In the genomic region with DNA sequence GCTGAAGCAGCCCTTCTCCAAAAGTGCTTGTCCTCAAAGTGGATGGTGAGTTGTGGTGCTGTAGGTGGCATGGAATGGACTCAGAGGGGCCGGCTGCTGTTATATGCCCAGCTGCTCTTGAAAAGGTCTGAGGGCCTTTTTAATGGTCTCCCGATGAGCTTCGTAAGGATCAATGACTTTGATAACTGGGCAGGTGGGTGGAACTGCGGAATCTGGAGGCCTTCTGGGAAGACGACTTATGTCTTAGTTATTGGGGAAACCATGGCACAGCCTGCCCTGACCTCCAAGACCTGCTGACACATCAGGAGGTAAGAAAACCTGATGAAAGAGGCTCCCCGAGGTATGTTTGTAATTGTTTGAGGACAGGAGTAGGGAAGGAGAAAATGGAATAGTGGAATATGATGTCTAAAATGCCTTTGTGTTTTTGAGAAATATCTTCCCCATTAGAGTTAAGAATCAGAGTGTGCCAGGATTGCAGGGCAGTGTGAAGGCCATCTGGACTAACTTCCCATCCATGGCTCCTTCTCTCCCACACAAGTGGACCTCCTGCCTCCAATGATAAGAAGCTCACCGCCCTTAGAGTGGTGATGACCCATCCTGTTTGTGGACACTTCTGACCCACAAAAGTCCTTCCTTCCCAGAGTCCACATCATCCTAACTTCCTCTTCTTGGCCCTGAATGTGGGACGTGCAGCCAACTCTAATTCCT, we compare ENCODE assay signal across 19 cellular contexts.
"Had no signal": no experiment of that assay in that cellular context is flagged by ENCODE, and none has a peak within 500 bp of the region (broad histone marks: within the 10 kb centered on the region; RNA-seq: fewer than 3 reads in every experiment).

No MANE protein-coding gene starts in this region.

- H3K4me3 ChIP-seq: lower lobe of right lung, thyroid gland had no signal

- H3K36me3 ChIP-seq: lower lobe of right lung, thyroid gland had no signal

- H3K27ac ChIP-seq: epithelial cell of prostate, lower lobe of right lung, thyroid gland had no signal

- H3K27me3 ChIP-seq: thyroid gland had no signal

- DNase-seq: activated B cell treated with CpG ODN at 0.5 μM for 24 hours; activated CD4-positive, alpha-beta T cell treated with anti-CD3 and anti-CD28 coated beads for 48 hours; activated CD8-positive, alpha-beta T cell treated with anti-CD3 and anti-CD28 coated beads for 36 hours; activated naive CD4-positive, alpha-beta T cell; activated naive CD8-positive, alpha-beta T cell treated with anti-CD3 and anti-CD28 coated beads, Interleukin-2, amount 10 ng/mL, durations not matched to agents 7 days and 5 days; activated T-cell treated with anti-CD3 and anti-CD28 coated beads, Interleukin-2, amount 50 U/mL, for 1 hour; amygdala; dermis blood vessel endothelial cell; foreskin melanocyte; glutamatergic neuron; hypothalamus; islet precursor cell; lower lobe of right lung; natural killer cell; occipital lobe; stimulated activated naive CD4-positive, alpha-beta T cell treated with Interleukin-2 at 50 U/mL for 16 hours; thyroid gland had no signal

- ATAC-seq: activated CD8-positive, alpha-beta T cell treated with anti-CD3 and anti-CD28 coated beads for 36 hours; activated T-helper 17 cell treated with anti-CD3 and anti-CD28 coated beads, Interleukin-2, amount 50 U/mL, for 72 hours; lower lobe of right lung had no signal

- H3K9me3 ChIP-seq: lower lobe of right lung, thyroid gland had no signal

- H3K4me1 ChIP-seq: lower lobe of right lung, thyroid gland had no signal
